Comparison of ENCODE assay signal across 10 cellular contexts in genomic region chr10:133356549-133356948, GRCh38. TPM values are rescaled to one million over a fixed set of nuclear protein-coding genes. Genes with fewer than 3 reads are reported as not detected.
A peak's percentile ranks its signal among the peaks of the same experiment; 100 is the strongest.
DNase-seq lines count a peak whose midpoint lies in the region; ATAC-seq and TF ChIP-seq lines count a peak whose summit lies in the region.
"Had no signal": no experiment of that assay in that cellular context is flagged by ENCODE, and none has a peak within 500 bp of the region (broad histone marks: within the 10 kb centered on the region; RNA-seq: fewer than 3 reads in every experiment).

No MANE protein-coding gene starts in this region.

- H3K4me3 ChIP-seq in SK-N-SH (ENCODE audit: low read depth in 2 of 2, low read length in 1 of 2) (peak overlapping the region; percentile 58 to 59; a peak in 3 of 4 replicates), iPS-15b (ENCODE audit: low read depth, low read length) (peak overlapping the region; percentile 68), subcutaneous abdominal adipose tissue (ENCODE audit: low read depth in 1 of 5, low read length in 5 of 5) (peak overlapping the region in 3 of 5 donors; percentile 66 to 70 (median 68))

- CTCF ChIA-PET in SK-N-SH (lab: Yijun Ruan, JAX) = interaction anchor here (9.1 kb wide), 1 partner anchor 28 kb away, joined by 73 read pairs; no protein-coding TSS in a partner anchor

- no peak for TF ChIP-seq CTCF in SK-N-SH (IDR thresholded peaks at IDR 0.05)

- H3K27ac ChIP-seq in SK-N-SH (ENCODE audit: low read depth in 2 of 2, low read length in 1 of 2) = no peak overlapping the region
- H3K27ac ChIP-seq in subcutaneous abdominal adipose tissue (ENCODE audit: low read depth, low read length) = no peak overlapping the region

- no peak for TF ChIP-seq EP300 in SK-N-SH (IDR thresholded peaks at IDR 0.05; ENCODE audit: borderline replicate concordance in 1 of 2, low read depth in 1 of 2, low read length in 1 of 2)

- no peak overlapping the region for H3K9ac ChIP-seq in SK-N-SH
- H3K9ac ChIP-seq in iPS-15b (ENCODE audit: low read depth, low read length) = peak overlapping the region; percentile 60
- H3K9ac ChIP-seq in subcutaneous abdominal adipose tissue (ENCODE audit: low read length in 5 of 5) = peak overlapping the region in 2 of 5 donors; percentile 41 to 73

- peaks cover 0 to 3% of the 10 kb centered on the region in 2 experiments for H3K36me3 ChIP-seq in SK-N-SH (replicated peaks in 1 of 2; ENCODE audit: control insufficient read depth in 1 of 2, insufficient read depth in 2 of 2, low read length in 1 of 2)
- peaks cover 13% of the 10 kb centered on the region for H3K36me3 ChIP-seq in iPS-15b (ENCODE audit: control insufficient read depth, insufficient read depth, low read length)
- H3K36me3 ChIP-seq in subcutaneous abdominal adipose tissue (ENCODE audit: control insufficient read depth in 5 of 5, insufficient read depth in 5 of 5, low read length in 5 of 5) = peaks cover 0 to 11% (median under 1%) of the 10 kb centered on the region in 5 donors

- no peaks in the 10 kb centered on the region for H3K9me2 ChIP-seq in SK-N-SH

- no peaks in the 10 kb centered on the region for H3K79me2 ChIP-seq in SK-N-SH (ENCODE audit: insufficient read depth)

- no peak overlapping the region for H3K27ac Mint-ChIP-seq in activated T-helper 2 cell treated with anti-CD3 and anti-CD28 coated beads, Interferon-gamma antibody, Interleukin-2, Interleukin-4, amounts not matched to agents 10 μg/mL and 5 μg/mL and 100 μg/mL, durations not matched to agents 14 hours and 24 hours and 36 hours

- 71% methylated on average over 7 of the region's 10 CpGs for WGBS in SK-N-SH (ENCODE audit: low lambda C conversion rate)

- H3K4me3 Mint-ChIP-seq in activated T-helper 2 cell treated with anti-CD3 and anti-CD28 coated beads, Interferon-gamma antibody, Interleukin-2, Interleukin-4, amounts not matched to agents 10 μg/mL and 5 μg/mL and 100 μg/mL, durations not matched to agents 14 hours and 24 hours and 36 hours (ENCODE audit: low read depth) = peak overlapping the region; percentile 78

- no peaks in the 10 kb centered on the region for H3F3A ChIP-seq in SK-N-SH (replicated peaks; ENCODE audit: insufficient read depth)

- no peaks in the 10 kb centered on the region for H3K9me3 Mint-ChIP-seq in activated T-helper 2 cell treated with anti-CD3 and anti-CD28 coated beads, Interferon-gamma antibody, Interleukin-2, Interleukin-4, amounts not matched to agents 10 μg/mL and 5 μg/mL and 100 μg/mL, durations not matched to agents 14 hours and 24 hours and 36 hours

- no peaks in the 10 kb centered on the region for H3K27me3 Mint-ChIP-seq in activated T-helper 2 cell treated with anti-CD3 and anti-CD28 coated beads, Interferon-gamma antibody, Interleukin-2, Interleukin-4, amounts not matched to agents 10 μg/mL and 5 μg/mL and 100 μg/mL, durations not matched to agents 14 hours and 24 hours and 36 hours (ENCODE audit: low read depth)

- DNase-seq in SK-N-SH (no peak), globus pallidus (ENCODE audit: low spot score) (no peak), midbrain (lab: John Stamatoyannopoulos, UW) (no peak)
- no peak for DNase-seq in activated T-helper 2 cell treated with anti-CD3 and anti-CD28 coated beads, Interferon-gamma antibody, Interleukin-2, Interleukin-4, amounts not matched to agents 10 μg/mL and 5 μg/mL and 100 μg/mL, durations not matched to agents 14 hours and 24 hours and 36 hours (ENCODE audit: low spot score)
- DNase-seq: occipital lobe had no signal

- H3K27me3 ChIP-seq in SK-N-SH (ENCODE audit: insufficient read depth) (no peaks in the 10 kb centered on the region), iPS-15b (ENCODE audit: control insufficient read depth, insufficient read depth, low read length) (peaks cover 6% of the 10 kb centered on the region), subcutaneous abdominal adipose tissue (ENCODE audit: control insufficient read depth in 5 of 5, insufficient read depth in 4 of 5, low read length in 5 of 5) (peaks cover 0 to 2% (median 0%) of the 10 kb centered on the region in 5 donors)

- peaks cover 0 to 36% of the 10 kb centered on the region in 2 experiments; a peak in 1 of 4 replicates for H3K4me1 ChIP-seq in SK-N-SH (ENCODE audit: control insufficient read depth in 1 of 2, insufficient read depth in 2 of 2, low read depth in 1 of 2, low read length in 1 of 2)
- no peaks in the 10 kb centered on the region for H3K4me1 ChIP-seq in iPS-15b (ENCODE audit: control insufficient read depth, insufficient read depth, low read length)
- H3K4me1 ChIP-seq in subcutaneous abdominal adipose tissue (ENCODE audit: control insufficient read depth in 5 of 5, insufficient read depth in 5 of 5, low read length in 5 of 5) = peaks cover 0 to 43% (median 18%) of the 10 kb centered on the region in 5 donors

- H3K9me3 ChIP-seq in SK-N-SH (no peaks in the 10 kb centered on the region), iPS-15b (ENCODE audit: control insufficient read depth, insufficient read depth, low read length) (no peaks in the 10 kb centered on the region), subcutaneous abdominal adipose tissue (ENCODE audit: control insufficient read depth in 5 of 5, low read length in 5 of 5) (peaks cover 0 to 2% (median 0%) of the 10 kb centered on the region in 5 donors)

- POLR2A ChIA-PET in SK-N-SH (lab: Yijun Ruan, JAX) = no interaction called here

- no peak for TF ChIP-seq RAD21 in SK-N-SH (IDR thresholded peaks at IDR 0.05; ENCODE audit: low read length)

- H3K4me1 Mint-ChIP-seq in activated T-helper 2 cell treated with anti-CD3 and anti-CD28 coated beads, Interferon-gamma antibody, Interleukin-2, Interleukin-4, amounts not matched to agents 10 μg/mL and 5 μg/mL and 100 μg/mL, durations not matched to agents 14 hours and 24 hours and 36 hours (ENCODE audit: low read depth) = no peaks in the 10 kb centered on the region

- H3K36me3 Mint-ChIP-seq in activated T-helper 2 cell treated with anti-CD3 and anti-CD28 coated beads, Interferon-gamma antibody, Interleukin-2, Interleukin-4, amounts not matched to agents 10 μg/mL and 5 μg/mL and 100 μg/mL, durations not matched to agents 14 hours and 24 hours and 36 hours (ENCODE audit: low read depth) = peaks cover 4% of the 10 kb centered on the region

- H3K4me2 ChIP-seq in SK-N-SH = peak overlapping the region; percentile 76

- intact Hi-C loops in activated T-helper 2 cell treated with anti-CD3 and anti-CD28 coated beads, Interferon-gamma antibody, Interleukin-2, Interleukin-4, amounts not matched to agents 10 μg/mL and 5 μg/mL and 100 μg/mL, durations not matched to agents 14 hours and 24 hours and 36 hours (cut with micrococcal nuclease) = loop anchor here (5.0 kb wide), 1 partner anchor 49 kb away; the partner anchor contains the start of genes TUBGCP2 and ZNF511

- ATAC-seq in SK-N-SH treated with all-trans-retinoic acid at 6 μM for 48 hours = no peak
- no peak for ATAC-seq in HG03457 (IDR thresholded peaks at IDR 0.05; ENCODE audit: unreplicated experiment)

- H4K20me1 ChIP-seq in SK-N-SH (ENCODE audit: insufficient read depth) = no peaks in the 10 kb centered on the region

- no peak overlapping the region for H2AFZ ChIP-seq in SK-N-SH (ENCODE audit: low read depth)

TF ChIP-seq in SK-N-SH, 30 proteins besides CTCF, POLR2A, EP300 and RAD21:
- no peak for TF ChIP-seq TCF12 (IDR thresholded peaks at IDR 0.05)
- no peak for TF ChIP-seq GABPA (IDR thresholded peaks at IDR 0.05; ENCODE audit: low read depth)
- no peak for TF ChIP-seq POLR2AphosphoS5 (IDR thresholded peaks at IDR 0.05; ENCODE audit: low read depth, low read length)

TF ChIP-seq in SK-N-SH treated with all-trans-retinoic acid at 6 μM for 48 hours, 23 proteins besides CTCF, POLR2A, EP300 and RAD21 (continues in another document):
- TF ChIP-seq TCF4 (CRISPR knock-in tag; IDR thresholded peaks at IDR 0.05; ENCODE audit: borderline replicate concordance) = no peak
- no peak for TF ChIP-seq TOX (CRISPR knock-in tag; IDR thresholded peaks at IDR 0.05; ENCODE audit: borderline replicate concordance)

RNA-seq across cellular contexts. Expression of gene FUOM, which starts 1.3 kb away (rescaled TPM):
- polyA plus RNA-seq in SK-N-SH (2012; rRNA removed) = 25.3 and 32.5 TPM in 2 replicates
- polyA plus RNA-seq in SK-N-SH (2012; cell fraction: cytosol; rRNA removed) = 18.1 and 23.5 TPM in 2 replicates
- 20.0 and 23.3 TPM in 2 replicates for polyA plus RNA-seq in SK-N-SH (2012; cell fraction: nucleus; rRNA removed)
- 44.0 and 45.7 TPM in 2 replicates for total RNA-seq in activated T-helper 2 cell treated with anti-CD3 and anti-CD28 coated beads, Interferon-gamma antibody, Interleukin-2, Interleukin-4, amounts not matched to agents 10 μg/mL and 5 μg/mL and 100 μg/mL, durations not matched to agents 14 hours and 24 hours and 36 hours

RNA-seq across cellular contexts. Expression of gene PRAP1, which starts 9.4 kb away (rescaled TPM):
- 1.9 and 2.3 TPM in 2 replicates for polyA plus RNA-seq in SK-N-SH (2012; rRNA removed)
- polyA plus RNA-seq in SK-N-SH (2012; cell fraction: cytosol; rRNA removed) = 0.72 and 1.1 TPM in 2 replicates
- polyA plus RNA-seq in SK-N-SH (2012; cell fraction: nucleus; rRNA removed) = 0.52 and 0.54 TPM in 2 replicates
- not detected in 2 replicates for total RNA-seq in activated T-helper 2 cell treated with anti-CD3 and anti-CD28 coated beads, Interferon-gamma antibody, Interleukin-2, Interleukin-4, amounts not matched to agents 10 μg/mL and 5 μg/mL and 100 μg/mL, durations not matched to agents 14 hours and 24 hours and 36 hours
- total RNA-seq: dermis microvascular lymphatic vessel endothelial cell, occipital lobe had no signal

RNA-seq across cellular contexts. Expression of gene ECHS1, which starts 16.6 kb away (rescaled TPM):
- 72.1 and 97.8 TPM in 2 replicates for polyA plus RNA-seq in SK-N-SH (2012; rRNA removed)
- polyA plus RNA-seq in SK-N-SH (2012; cell fraction: cytosol; rRNA removed) = 77.3 and 91.6 TPM in 2 replicates
- 58.6 and 68.8 TPM in 2 replicates for polyA plus RNA-seq in SK-N-SH (2012; cell fraction: nucleus; rRNA removed)
- 74.2 and 74.8 TPM in 2 replicates for total RNA-seq in activated T-helper 2 cell treated with anti-CD3 and anti-CD28 coated beads, Interferon-gamma antibody, Interleukin-2, Interleukin-4, amounts not matched to agents 10 μg/mL and 5 μg/mL and 100 μg/mL, durations not matched to agents 14 hours and 24 hours and 36 hours

RNA-seq across cellular contexts. Expression of gene CALY, which starts 19.9 kb away (rescaled TPM):
- 3.3 TPM in 2 replicates for polyA plus RNA-seq in SK-N-SH (2012; rRNA removed)
- polyA plus RNA-seq in SK-N-SH (2012; cell fraction: cytosol; rRNA removed) = 1.4 and 3.9 TPM in 2 replicates
- 1.7 and 4.5 TPM in 2 replicates for polyA plus RNA-seq in SK-N-SH (2012; cell fraction: nucleus; rRNA removed)
- not detected in 2 replicates for total RNA-seq in activated T-helper 2 cell treated with anti-CD3 and anti-CD28 coated beads, Interferon-gamma antibody, Interleukin-2, Interleukin-4, amounts not matched to agents 10 μg/mL and 5 μg/mL and 100 μg/mL, durations not matched to agents 14 hours and 24 hours and 36 hours
- total RNA-seq: dermis microvascular lymphatic vessel endothelial cell had no signal

RNA-seq across cellular contexts. Expression of gene PAOX, which starts 22.5 kb away (rescaled TPM):
- 6.2 and 6.6 TPM in 2 replicates for polyA plus RNA-seq in SK-N-SH (2012; rRNA removed)
- 3.1 and 5.0 TPM in 2 replicates for polyA plus RNA-seq in SK-N-SH (2012; cell fraction: cytosol; rRNA removed)
- 12.6 and 16.0 TPM in 2 replicates for polyA plus RNA-seq in SK-N-SH (2012; cell fraction: nucleus; rRNA removed)
- total RNA-seq in activated T-helper 2 cell treated with anti-CD3 and anti-CD28 coated beads, Interferon-gamma antibody, Interleukin-2, Interleukin-4, amounts not matched to agents 10 μg/mL and 5 μg/mL and 100 μg/mL, durations not matched to agents 14 hours and 24 hours and 36 hours = 11.9 and 13.2 TPM in 2 replicates
